29 cellular contexts compared by ENCODE assay signal in genomic region chr7:148368562-148368961, GRCh38.
"Had no signal": no experiment of that assay in that cellular context is flagged by ENCODE, and none has a peak within 500 bp of the region (broad histone marks: within the 10 kb centered on the region; RNA-seq: fewer than 3 reads in every experiment).

No MANE protein-coding gene starts in this region.

- H3K9me3 Mint-ChIP-seq: activated T-cell treated with anti-CD3 and anti-CD28 coated beads, Interleukin-2, amount 50 U/mL, for 24 hours had no signal

- H3K4me1 ChIP-seq: foreskin keratinocyte, heart right ventricle, lower lobe of right lung, prostate gland, thyroid gland, upper lobe of right lung had no signal

- H3K9me3 ChIP-seq: lower lobe of right lung, mucosa of descending colon, ovary, prostate gland, thyroid gland, upper lobe of right lung had no signal

- H3K4me1 Mint-ChIP-seq: activated naive CD4-positive, alpha-beta T cell treated with anti-CD3 and anti-CD28 coated beads, Interleukin-2, amount 10 ng/mL, durations not matched to agents 7 days and 5 days; stimulated activated naive CD8-positive, alpha-beta T cell treated with anti-CD3 and anti-CD28 coated beads, Interleukin-15, amount 100 ng/mL, for 72 hours had no signal

- H3K36me3 ChIP-seq: heart right ventricle, lower lobe of right lung, neutrophil, ovary, prostate gland, thyroid gland, upper lobe of right lung had no signal

- H3K27me3 ChIP-seq: foreskin keratinocyte, heart right ventricle, neutrophil, ovary, thyroid gland, upper lobe of right lung had no signal

- H3K36me3 Mint-ChIP-seq: activated naive CD4-positive, alpha-beta T cell treated with anti-CD3 and anti-CD28 coated beads, Interleukin-2, amount 10 ng/mL, durations not matched to agents 7 days and 5 days had no signal

- H3K4me3 ChIP-seq: heart right ventricle, lower lobe of right lung, mucosa of descending colon, ovary, prostate gland, skin epidermis, thyroid gland, upper lobe of right lung had no signal

- DNase-seq: activated CD4-positive, alpha-beta T cell treated with anti-CD3 and anti-CD28 coated beads for 4 hours; activated CD4-positive, alpha-beta T cell treated with anti-CD3 and anti-CD28 coated beads, Interleukin-2, amount 50 U/mL, for 4 hours; activated CD4-positive, CD25-positive, alpha-beta regulatory T cell; activated CD8-positive, alpha-beta memory T cell treated with anti-CD3 and anti-CD28 coated beads, Interleukin-2, amount 50 U/mL, for 4 hours; activated gamma-delta T cell; activated naive CD4-positive, alpha-beta T cell treated with anti-CD3 and anti-CD28 coated beads, Interleukin-2, amount 10 ng/mL, durations not matched to agents 7 days and 5 days; activated T-cell treated with anti-CD3 and anti-CD28 coated beads, Interleukin-2, amount 50 U/mL, for 24 hours; amniotic stem cell; caudate nucleus; foreskin keratinocyte; heart right ventricle; kidney glomerular epithelial cell; lower lobe of right lung; mucosa of descending colon; ovary; retina; stimulated activated CD4-positive, alpha-beta T cell treated with anti-CD3 and anti-CD28 coated beads, Interleukin-12 subunit alpha, Interleukin-12 subunit beta, amount 100 ng/mL, for 4 hours; stimulated activated CD4-positive, alpha-beta T cell treated with anti-CD3 and anti-CD28 coated beads, Interleukin-4, amount 100 ng/mL, for 1 hour; stimulated activated naive CD8-positive, alpha-beta T cell treated with anti-CD3 and anti-CD28 coated beads, Interleukin-15, amount 100 ng/mL, for 72 hours; substantia nigra; thyroid gland; upper lobe of right lung had no signal

- H3K27ac ChIP-seq: foreskin keratinocyte, heart right ventricle, lower lobe of right lung, neutrophil, ovary, prostate gland, skin epidermis, thyroid gland, upper lobe of right lung had no signal

- H3K27ac Mint-ChIP-seq: activated naive CD4-positive, alpha-beta T cell treated with anti-CD3 and anti-CD28 coated beads, Interleukin-2, amount 10 ng/mL, durations not matched to agents 7 days and 5 days; activated T-cell treated with anti-CD3 and anti-CD28 coated beads, Interleukin-2, amount 50 U/mL, for 24 hours; stimulated activated naive CD8-positive, alpha-beta T cell treated with anti-CD3 and anti-CD28 coated beads, Interleukin-15, amount 100 ng/mL, for 72 hours had no signal

- ATAC-seq: esophagus mucosa; foreskin keratinocyte; heart right ventricle; left lobe of liver; lower lobe of right lung; mucosa of descending colon; sciatic nerve; stimulated activated naive CD8-positive, alpha-beta T cell treated with anti-CD3 and anti-CD28 coated beads, Interleukin-15, amount 100 ng/mL, for 72 hours; upper lobe of right lung had no signal

- H3K4me3 Mint-ChIP-seq: activated naive CD4-positive, alpha-beta T cell treated with anti-CD3 and anti-CD28 coated beads, Interleukin-2, amount 10 ng/mL, durations not matched to agents 7 days and 5 days; activated T-cell treated with anti-CD3 and anti-CD28 coated beads, Interleukin-2, amount 50 U/mL, for 24 hours; nephron; stimulated activated naive CD8-positive, alpha-beta T cell treated with anti-CD3 and anti-CD28 coated beads, Interleukin-15, amount 100 ng/mL, for 72 hours had no signal

- H3K27me3 Mint-ChIP-seq: activated naive CD4-positive, alpha-beta T cell treated with anti-CD3 and anti-CD28 coated beads, Interleukin-2, amount 10 ng/mL, durations not matched to agents 7 days and 5 days; stimulated activated naive CD8-positive, alpha-beta T cell treated with anti-CD3 and anti-CD28 coated beads, Interleukin-15, amount 100 ng/mL, for 72 hours had no signal
